8 cellular contexts compared by ENCODE assay signal in the genomic region with DNA sequence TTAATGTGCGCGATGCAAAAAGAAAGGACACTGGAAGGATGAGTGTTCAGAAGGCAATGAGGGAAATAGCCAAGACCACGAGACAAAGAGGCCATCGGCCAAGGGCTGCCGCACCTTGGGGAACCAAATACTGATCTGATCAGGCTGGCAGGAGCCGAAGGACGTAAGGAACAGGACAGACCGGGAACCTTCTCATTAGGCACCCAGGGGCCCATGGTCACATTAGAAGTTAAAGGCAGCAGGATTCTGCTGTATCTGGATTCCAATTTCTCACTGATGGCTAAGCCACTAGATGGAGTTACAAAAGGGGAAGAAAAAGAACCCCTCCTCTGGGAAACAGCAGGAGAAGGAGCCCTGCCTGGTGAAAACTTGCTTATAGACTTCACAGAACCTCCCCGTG. TPM values are rescaled to one million over a fixed set of nuclear protein-coding genes. Genes with fewer than 3 reads are reported as not detected.
DNase-seq lines count a peak whose midpoint lies in the region; ATAC-seq and TF ChIP-seq lines count a peak whose summit lies in the region.

No MANE protein-coding gene starts in this region.

- POLR2A ChIA-PET in activated B cell treated with CpG ODN at 0.5 μM for 24 hours (lab: Charles Lee): interaction anchor here (0.7 kb wide), 1 partner anchor 16 kb away, joined by 7 read pairs; no protein-coding TSS in a partner anchor

- H3K27ac Mint-ChIP-seq in activated B cell treated with CpG ODN at 0.5 μM for 24 hours: no peak overlapping the region
- no peak overlapping the region for H3K27ac Mint-ChIP-seq in stimulated activated naive B cell treated with anti-CD40 and anti-IgM and Interleukin-4, amounts not matched to agents 10 μg/mL and 1 μg/mL and 100 μg/mL, for 72 hours

- intact Hi-C loops in activated B cell treated with CpG ODN at 0.5 μM for 24 hours (cut with micrococcal nuclease): no loop called here

- no peaks in the 10 kb centered on the region for H3K36me3 Mint-ChIP-seq in activated B cell treated with CpG ODN at 0.5 μM for 24 hours (ENCODE audit: low read depth)
- H3K36me3 Mint-ChIP-seq in stimulated activated naive B cell treated with anti-CD40 and anti-IgM and Interleukin-4, amounts not matched to agents 10 μg/mL and 1 μg/mL and 100 μg/mL, for 72 hours: peaks cover 0 to 2% of the 10 kb centered on the region in 2 donors

- peaks cover 25% of the 10 kb centered on the region for H3K27me3 Mint-ChIP-seq in activated B cell treated with CpG ODN at 0.5 μM for 24 hours
- peaks cover 15 to 25% of the 10 kb centered on the region in 2 donors for H3K27me3 Mint-ChIP-seq in stimulated activated naive B cell treated with anti-CD40 and anti-IgM and Interleukin-4, amounts not matched to agents 10 μg/mL and 1 μg/mL and 100 μg/mL, for 72 hours

- no peaks in the 10 kb centered on the region for H3K9me3 Mint-ChIP-seq in activated B cell treated with CpG ODN at 0.5 μM for 24 hours
- no peaks in the 10 kb centered on the region for H3K9me3 Mint-ChIP-seq in stimulated activated naive B cell treated with anti-CD40 and anti-IgM and Interleukin-4, amounts not matched to agents 10 μg/mL and 1 μg/mL and 100 μg/mL, for 72 hours

- H3K4me3 Mint-ChIP-seq in activated B cell treated with CpG ODN at 0.5 μM for 24 hours: peak overlapping the region; percentile 83
- peak overlapping the region; percentile 77 to 89 for H3K4me3 Mint-ChIP-seq in stimulated activated naive B cell treated with anti-CD40 and anti-IgM and Interleukin-4, amounts not matched to agents 10 μg/mL and 1 μg/mL and 100 μg/mL, for 72 hours

- ATAC-seq in activated B cell treated with CpG ODN at 0.5 μM for 24 hours (ENCODE audit: low read depth): no peak
- ATAC-seq in stimulated activated naive B cell treated with anti-CD40 and anti-IgM and Interleukin-4, amounts not matched to agents 10 μg/mL and 1 μg/mL and 100 μg/mL, for 72 hours (replicated peaks): no peak
- ATAC-seq in HG02973 (IDR thresholded peaks at IDR 0.05; ENCODE audit: unreplicated experiment): no peak

- no peak for TF ChIP-seq CTCF in activated B cell treated with CpG ODN at 0.5 μM for 24 hours (IDR thresholded peaks at IDR 0.05)

- peaks cover 16% of the 10 kb centered on the region for H3K4me1 Mint-ChIP-seq in activated B cell treated with CpG ODN at 0.5 μM for 24 hours
- peaks cover 10 to 15% of the 10 kb centered on the region in 2 donors for H3K4me1 Mint-ChIP-seq in stimulated activated naive B cell treated with anti-CD40 and anti-IgM and Interleukin-4, amounts not matched to agents 10 μg/mL and 1 μg/mL and 100 μg/mL, for 72 hours

- CTCF ChIA-PET in activated B cell treated with CpG ODN at 0.5 μM for 24 hours (lab: Charles Lee): no interaction called here

- DNase-seq in SIG-M5 treated with dmso at 0.1 percent for 504 hours (lab: John Stamatoyannopoulos, UW; ENCODE audit: unreplicated experiment) (peak; percentile 12), SIG-M5 (lab: John Stamatoyannopoulos, UW) (no peak), activated B cell treated with CpG ODN at 0.5 μM for 24 hours (no peak), iPS-NIHi7 (ENCODE audit: extremely low spot score) (peak; percentile 14), NK-92 (lab: John Stamatoyannopoulos, UW; ENCODE audit: unreplicated experiment) (no peak), NCI-H2107 treated with DMSO at 0.1 percent for 48 hours (lab: John Stamatoyannopoulos, UW; ENCODE audit: unreplicated experiment) (no peak)
- DNase-seq in stimulated activated naive B cell treated with anti-CD40 and anti-IgM and Interleukin-4, amounts not matched to agents 10 μg/mL and 1 μg/mL and 100 μg/mL, for 72 hours: no peak

RNA-seq across cellular contexts. Expression of gene CPT1A, which starts 28.8 kb away (rescaled TPM):
- 16.7 and 17.2 TPM in 2 replicates for total RNA-seq in activated B cell treated with CpG ODN at 0.5 μM for 24 hours

RNA-seq across cellular contexts. Expression of gene MRPL21, which starts 33.2 kb away (rescaled TPM):
- 49.9 and 60.0 TPM in 2 replicates for total RNA-seq in activated B cell treated with CpG ODN at 0.5 μM for 24 hours

RNA-seq across cellular contexts. Expression of gene IGHMBP2, which starts 33.2 kb away (rescaled TPM):
- 24.2 and 33.8 TPM in 2 replicates for total RNA-seq in activated B cell treated with CpG ODN at 0.5 μM for 24 hours

Comparison
In these comparisons a context has a peak if more than half of its experiments do, and no peak if none do; other contexts are left out.
1. DNase-seq: peak in SIG-M5 treated with dmso at 0.1 percent for 504 hours (single experiment) and iPS-NIHi7 (single experiment); none in SIG-M5 (single experiment), activated B cell treated with CpG ODN at 0.5 μM for 24 hours (single experiment), stimulated activated naive B cell treated with anti-CD40 and anti-IgM and Interleukin-4, amounts not matched to agents 10 μg/mL and 1 μg/mL and 100 μg/mL, for 72 hours (single experiment), NK-92 (single experiment) and NCI-H2107 treated with DMSO at 0.1 percent for 48 hours (single experiment).